ENCODE assay signal across 36 cellular contexts in genomic region chr16:7217797-7218196, GRCh38.
"Had no signal": no experiment of that assay in that cellular context is flagged by ENCODE, and none has a peak within 500 bp of the region (broad histone marks: within the 10 kb centered on the region; RNA-seq: fewer than 3 reads in every experiment).

No MANE protein-coding gene starts in this region.

- H2AFZ ChIP-seq: PC-9 had no signal

- H3K36me3 Mint-ChIP-seq: activated CD4-positive, alpha-beta memory T cell treated with anti-CD3 and anti-CD28 coated beads for 36 hours; activated naive CD8-positive, alpha-beta T cell; brain had no signal

- H3K4me2 ChIP-seq: PC-9 had no signal

- DNase-seq: activated B cell treated with CpG ODN at 0.5 μM for 24 hours; activated CD4-positive, alpha-beta memory T cell treated with anti-CD3 and anti-CD28 coated beads for 36 hours; activated CD4-positive, alpha-beta T cell treated with anti-CD3 and anti-CD28 coated beads for 4 hours; activated CD4-positive, alpha-beta T cell treated with anti-CD3 and anti-CD28 coated beads, Interleukin-2, amount 50 U/mL, for 1 hour; activated CD4-positive, CD25-positive, alpha-beta regulatory T cell treated with anti-CD3 and anti-CD28 coated beads, Interleukin-2, amount 50 U/mL, for 72 hours; activated CD8-positive, alpha-beta memory T cell treated with anti-CD3 and anti-CD28 coated beads, Interleukin-2, amount 50 U/mL, for 4 hours; activated gamma-delta T cell treated with Interleukin-2 at 50 U/mL for 16 hours; activated naive CD4-positive, alpha-beta T cell treated with anti-CD3 and anti-CD28 coated beads for 36 hours; activated naive CD8-positive, alpha-beta T cell treated with anti-CD3 and anti-CD28 coated beads, Interleukin-2, amount 50 U/mL, for 24 hours; activated T-cell treated with anti-CD3 and anti-CD28 coated beads for 4 hours; activated T-cell treated with anti-CD3 and anti-CD28 coated beads, Interleukin-2, amount 50 U/mL, for 4 hours; anterior cingulate cortex; central memory CD4-positive, alpha-beta T cell; Kasumi-1; KG1; MG63; NCI-H1048; NCI-H1105 treated with DMSO at 0.1 percent for 48 hours; NCI-H1436 treated with DMSO at 0.1 percent for 48 hours; NCI-H1694 treated with DMSO at 0.1 percent for 48 hours; NCI-H2029; NCI-H345; NCI-H524 treated with DMSO at 0.1 percent for 48 hours; PC-9; SIG-M5; SW 1271; T-helper 1 cell; T-helper 2 cell; T-helper 9 cell had no signal

- FAIRE-seq: RCC 7860 had no signal

- H3K27me3 ChIP-seq: MG63 had no signal

- H3K4me3 Mint-ChIP-seq: activated B cell treated with CpG ODN at 0.5 μM for 24 hours; activated CD4-positive, alpha-beta memory T cell treated with anti-CD3 and anti-CD28 coated beads for 36 hours; activated naive CD4-positive, alpha-beta T cell treated with anti-CD3 and anti-CD28 coated beads for 36 hours; activated naive CD8-positive, alpha-beta T cell; activated naive CD8-positive, alpha-beta T cell treated with anti-CD3 and anti-CD28 coated beads, Interleukin-2, amount 50 U/mL, for 24 hours; activated T-cell treated with anti-CD3 and anti-CD28 coated beads, Interleukin-2, amount 50 U/mL, for 4 hours; activated T-helper 1 cell treated with anti-CD3 and anti-CD28 coated beads, Interleukin-12 subunit alpha, Interleukin-12 subunit beta, Interleukin-2, Interleukin-4 antibody, amounts not matched to agents 30 ng/mL and 10 ng/mL and 1 ng/mL, durations not matched to agents 14 hours and 24 hours and 36 hours had no signal

- H3K4me3 ChIP-seq: MG63, PC-9 had no signal

- H3K27me3 Mint-ChIP-seq: activated B cell treated with CpG ODN at 0.5 μM for 24 hours; activated CD4-positive, alpha-beta memory T cell treated with anti-CD3 and anti-CD28 coated beads for 36 hours; activated naive CD8-positive, alpha-beta T cell; activated naive CD8-positive, alpha-beta T cell treated with anti-CD3 and anti-CD28 coated beads, Interleukin-2, amount 50 U/mL, for 24 hours had no signal

- H3K36me3 ChIP-seq: MG63 had no signal

- H3K4me1 Mint-ChIP-seq: activated B cell treated with CpG ODN at 0.5 μM for 24 hours; activated naive CD8-positive, alpha-beta T cell treated with anti-CD3 and anti-CD28 coated beads, Interleukin-2, amount 50 U/mL, for 24 hours had no signal

- H3K9me3 ChIP-seq: MG63 had no signal

- H3K27ac Mint-ChIP-seq: activated B cell treated with CpG ODN at 0.5 μM for 24 hours; activated CD4-positive, alpha-beta memory T cell treated with anti-CD3 and anti-CD28 coated beads for 36 hours; activated naive CD4-positive, alpha-beta T cell treated with anti-CD3 and anti-CD28 coated beads for 36 hours; activated naive CD8-positive, alpha-beta T cell; activated naive CD8-positive, alpha-beta T cell treated with anti-CD3 and anti-CD28 coated beads, Interleukin-2, amount 50 U/mL, for 24 hours; activated T-helper 1 cell treated with anti-CD3 and anti-CD28 coated beads, Interleukin-12 subunit alpha, Interleukin-12 subunit beta, Interleukin-2, Interleukin-4 antibody, amounts not matched to agents 30 ng/mL and 10 ng/mL and 1 ng/mL, durations not matched to agents 14 hours and 24 hours and 36 hours had no signal

- ATAC-seq: activated naive CD8-positive, alpha-beta T cell treated with anti-CD3 and anti-CD28 coated beads, Interleukin-2, amount 50 U/mL, for 24 hours; activated T-cell treated with anti-CD3 and anti-CD28 coated beads, Interleukin-2, amount 50 U/mL, for 4 hours; Right ventricle myocardium inferior had no signal

- H3K27ac ChIP-seq: PC-9, RWPE1, VCaP had no signal
